10 cellular contexts compared by ENCODE assay signal in the genomic region with DNA sequence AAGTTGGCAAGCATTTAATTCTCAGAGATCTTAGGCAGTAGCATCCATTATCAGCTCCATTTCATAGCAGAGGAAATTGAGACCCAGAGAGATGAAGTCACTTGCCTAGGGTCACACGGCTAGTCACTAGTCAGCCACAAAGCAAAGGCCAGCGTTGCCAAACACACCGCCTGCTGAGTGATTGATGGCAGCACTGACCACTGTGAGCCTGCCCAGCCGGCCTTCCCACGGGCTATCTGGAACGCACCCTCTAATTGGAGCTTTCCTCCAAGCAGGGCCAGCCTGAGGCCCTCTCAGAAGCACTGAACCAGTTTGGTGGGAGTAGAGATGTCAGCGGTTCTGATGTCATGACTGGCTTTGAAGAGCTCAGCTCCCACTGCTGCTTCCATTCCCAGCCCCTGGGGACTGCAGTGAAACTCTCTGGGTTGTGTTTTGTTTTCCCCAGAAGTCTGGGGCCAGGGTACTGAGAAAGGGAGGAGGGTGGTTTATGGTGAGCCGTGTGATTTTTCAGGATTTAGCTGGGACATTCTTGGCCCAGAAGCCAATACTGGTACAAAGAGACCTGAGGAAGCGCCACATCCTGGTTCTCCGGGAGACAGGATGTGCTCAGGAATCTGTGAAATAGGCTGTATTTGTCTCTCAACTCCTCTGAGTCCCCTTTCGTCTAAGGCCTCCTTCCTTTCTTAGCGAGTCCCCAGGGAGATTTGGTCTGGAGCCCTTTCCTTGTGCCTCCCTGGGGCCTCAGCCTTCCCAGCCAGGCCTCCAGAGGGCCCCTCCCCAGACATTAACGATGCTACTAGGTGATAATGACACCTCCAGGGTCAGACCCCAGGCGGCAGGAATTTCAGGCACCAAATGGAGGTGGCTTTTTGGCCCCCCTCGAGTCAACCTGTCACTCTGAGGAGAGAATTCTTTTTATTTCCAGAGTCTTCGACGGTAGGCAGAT. TPM values are rescaled to one million over a fixed set of nuclear protein-coding genes. Genes with fewer than 3 reads are reported as not detected.
A peak's percentile ranks its signal among the peaks of the same experiment; 100 is the strongest.
DNase-seq lines count a peak whose midpoint lies in the region; ATAC-seq lines count a peak whose summit lies in the region.
"Had no signal": no experiment of that assay in that cellular context is flagged by ENCODE, and none has a peak within 500 bp of the region (broad histone marks: within the 10 kb centered on the region; RNA-seq: fewer than 3 reads in every experiment).

No MANE protein-coding gene starts in this region.

- ATAC-seq in HG02763 (IDR thresholded peaks at IDR 0.05; ENCODE audit: unreplicated experiment) (no peak), HG02642 (IDR thresholded peaks at IDR 0.05; ENCODE audit: poor library complexity, unreplicated experiment) (no peak), HG03442 (IDR thresholded peaks at IDR 0.05; ENCODE audit: unreplicated experiment) (no peak)

- H3K27ac ChIP-seq in muscle layer of duodenum (ENCODE audit: low read length) = peak overlapping the region; percentile 16
- no peak overlapping the region for H3K27ac ChIP-seq in CD4-positive, alpha-beta memory T cell (ENCODE audit: low read depth, low read length)

- no peaks in the 10 kb centered on the region for H3K9me3 Mint-ChIP-seq in CD4-positive, alpha-beta memory T cell

- POLR2A ChIA-PET in CD4-positive, alpha-beta memory T cell (lab: Charles Lee; ENCODE audit: partially characterized antibody) = no interaction called here

- intact Hi-C loops in CD4-positive, alpha-beta memory T cell (cut with micrococcal nuclease) = no loop called here

- H3K4me1 Mint-ChIP-seq in CD4-positive, alpha-beta memory T cell = no peaks in the 10 kb centered on the region

- CTCF ChIA-PET in CD4-positive, alpha-beta memory T cell (lab: Charles Lee; ENCODE audit: partially characterized antibody) = interaction anchor here (1.2 kb wide), 1 partner anchor 432 kb away, joined by 4 read pairs; no protein-coding TSS in a partner anchor

- no peaks in the 10 kb centered on the region for H3K9me3 ChIP-seq in muscle layer of duodenum (ENCODE audit: control insufficient read depth in 1 of 2, low read length in 2 of 2)
- no peaks in the 10 kb centered on the region for H3K9me3 ChIP-seq in CD4-positive, alpha-beta memory T cell (ENCODE audit: control insufficient read depth in 1 of 2, low read length in 2 of 2)

- no peaks in the 10 kb centered on the region for H3K27me3 ChIP-seq in muscle layer of duodenum (ENCODE audit: low read depth, low read length)
- no peaks in the 10 kb centered on the region for H3K27me3 ChIP-seq in CD4-positive, alpha-beta memory T cell (ENCODE audit: insufficient read depth, low read length)

- H3K36me3 Mint-ChIP-seq in CD4-positive, alpha-beta memory T cell = no peaks in the 10 kb centered on the region

- H3K27ac Mint-ChIP-seq in CD4-positive, alpha-beta memory T cell = no peak overlapping the region

- no peaks in the 10 kb centered on the region for H3K36me3 ChIP-seq in muscle layer of duodenum (ENCODE audit: control insufficient read depth in 1 of 2, insufficient read depth in 2 of 2, low read length in 2 of 2)
- no peaks in the 10 kb centered on the region for H3K36me3 ChIP-seq in CD4-positive, alpha-beta memory T cell (ENCODE audit: insufficient read depth, low read length)

- H3K4me1 ChIP-seq in muscle layer of duodenum (ENCODE audit: control insufficient read depth in 1 of 2, insufficient read depth in 2 of 2, low read length in 2 of 2) = no peaks in the 10 kb centered on the region
- no peaks in the 10 kb centered on the region for H3K4me1 ChIP-seq in CD4-positive, alpha-beta memory T cell (ENCODE audit: insufficient read depth, low read length)

- DNase-seq in A172 (ENCODE audit: low spot score) = peak; percentile 95
- DNase-seq in RPMI7951 (ENCODE audit: low read depth) = peak; percentile 95
- peak; percentile 70 for DNase-seq in foreskin melanocyte
- DNase-seq in CD4-positive, alpha-beta memory T cell = no peak
- DNase-seq: activated naive CD4-positive, alpha-beta T cell treated with Interleukin-2 at 50 U/mL for 16 hours; NCI-H1930 had no signal

- H3K27me3 Mint-ChIP-seq in CD4-positive, alpha-beta memory T cell = no peaks in the 10 kb centered on the region

- H3K4me3 Mint-ChIP-seq in CD4-positive, alpha-beta memory T cell = no peak overlapping the region

- no peak overlapping the region for H3K4me3 ChIP-seq in muscle layer of duodenum (ENCODE audit: low read depth in 1 of 2, low read length in 2 of 2)
- no peak overlapping the region for H3K4me3 ChIP-seq in CD4-positive, alpha-beta memory T cell (ENCODE audit: low read length in 2 of 2)

RNA-seq across cellular contexts. Expression of gene SPRY4, which starts 44.5 kb away (rescaled TPM):
- 1.9 and 6.7 TPM in 2 replicates for total RNA-seq in A172 (2014; rRNA removed; shearing (Covaris generic))
- 23.7 TPM in 2 replicates for total RNA-seq in RPMI7951 (2014; rRNA removed; shearing (Covaris generic))
- not detected for total RNA-seq in CD4-positive, alpha-beta memory T cell
- not detected for polyA plus RNA-seq in CD4-positive, alpha-beta memory T cell

Comparison
In these comparisons a context has a peak if more than half of its experiments do, and no peak if none do; other contexts are left out.
1. DNase-seq: peak in A172 (single experiment), RPMI7951 (single experiment) and foreskin melanocyte (single experiment); none in CD4-positive, alpha-beta memory T cell (0 of 5).